In genomic region chr19:36602681-36603080, GRCh38 we compare ENCODE assay signal across 7 cellular contexts. TPM values are rescaled to one million over a fixed set of nuclear protein-coding genes. Genes with fewer than 3 reads are reported as not detected.
DNase-seq lines count a peak whose midpoint lies in the region; ATAC-seq and TF ChIP-seq lines count a peak whose summit lies in the region.
"Not testable (repeated sequence)": the region's sequence is repeated elsewhere in the genome, so short reads cannot be mapped to it uniquely, and the experiment has no call there.

No MANE protein-coding gene starts in this region.

- peak overlapping the region; percentile 18 for H3K4me3 Mint-ChIP-seq in CD4-positive, alpha-beta T cell
- H3K4me3 Mint-ChIP-seq in CD8-positive, alpha-beta memory T cell: peak overlapping the region in 2 of 7 donors; percentile 51 to 55
- peak overlapping the region in 1 of 4 donors; percentile 30 for H3K4me3 Mint-ChIP-seq in IgD-negative memory B cell
- H3K4me3 Mint-ChIP-seq in T-helper 17 cell: peak overlapping the region; percentile 13
- H3K4me3 Mint-ChIP-seq in activated T-helper 1 cell treated with anti-CD3 and anti-CD28 coated beads, Interleukin-12 subunit alpha, Interleukin-12 subunit beta, Interleukin-2, Interleukin-4 antibody, amounts not matched to agents 30 ng/mL and 10 ng/mL and 1 ng/mL, durations not matched to agents 14 hours and 24 hours and 36 hours: peak overlapping the region; percentile 40
- H3K4me3 Mint-ChIP-seq in effector memory CD8-positive, alpha-beta T cell; stimulated activated effector memory CD8-positive, alpha-beta T cell treated with anti-CD3 and anti-CD28 coated beads, Interleukin-12 subunit alpha, Interleukin-12 subunit beta, amount 100 ng/mL, for 72 hours: not testable (repeated sequence)

- not testable (repeated sequence) for TF ChIP-seq CTCF in CD4-positive, alpha-beta T cell (IDR thresholded peaks at IDR 0.05)

- H3K4me3 ChIP-seq in CD8-positive, alpha-beta memory T cell (ENCODE audit: low read length): not testable (repeated sequence)

- POLR2A ChIA-PET in CD4-positive, alpha-beta T cell (lab: Charles Lee): interaction anchor here (0.7 kb wide), 1 partner anchor 32 kb away, joined by 3 read pairs; no protein-coding TSS in a partner anchor
- POLR2A ChIA-PET in CD8-positive, alpha-beta memory T cell (lab: Charles Lee): not testable (repeated sequence)

- DNase-seq in CD4-positive, alpha-beta T cell; CD8-positive, alpha-beta memory T cell; T-helper 17 cell; activated T-helper 1 cell treated with anti-CD3 and anti-CD28 coated beads, Interleukin-12 subunit alpha, Interleukin-12 subunit beta, Interleukin-2, Interleukin-4 antibody, amounts not matched to agents 30 ng/mL and 10 ng/mL and 1 ng/mL, durations not matched to agents 14 hours and 24 hours and 36 hours (ENCODE audit: low spot score); effector memory CD8-positive, alpha-beta T cell; stimulated activated effector memory CD8-positive, alpha-beta T cell treated with anti-CD3 and anti-CD28 coated beads, Interleukin-12 subunit alpha, Interleukin-12 subunit beta, amount 100 ng/mL, for 72 hours (ENCODE audit: low spot score in 2 of 2): not testable (repeated sequence)

- peaks cover 13% of the 10 kb centered on the region for H3K4me1 ChIP-seq in CD8-positive, alpha-beta memory T cell (ENCODE audit: insufficient read depth, low read length)

- H3K27ac ChIP-seq in CD4-positive, alpha-beta T cell (ENCODE audit: low read depth, low read length); CD8-positive, alpha-beta memory T cell (ENCODE audit: low read depth, low read length): not testable (repeated sequence)

- H3K9me3 ChIP-seq in CD4-positive, alpha-beta T cell (ENCODE audit: control insufficient read depth, low read length); CD8-positive, alpha-beta memory T cell (ENCODE audit: low read length); T-helper 17 cell (ENCODE audit: control insufficient read depth, low read length, poor library complexity, severe bottlenecking): not testable (repeated sequence)

- H3K9me3 Mint-ChIP-seq in CD4-positive, alpha-beta T cell; CD8-positive, alpha-beta memory T cell; IgD-negative memory B cell; effector memory CD8-positive, alpha-beta T cell; stimulated activated effector memory CD8-positive, alpha-beta T cell treated with anti-CD3 and anti-CD28 coated beads, Interleukin-12 subunit alpha, Interleukin-12 subunit beta, amount 100 ng/mL, for 72 hours: not testable (repeated sequence)
- peaks cover 29% of the 10 kb centered on the region for H3K9me3 Mint-ChIP-seq in activated T-helper 1 cell treated with anti-CD3 and anti-CD28 coated beads, Interleukin-12 subunit alpha, Interleukin-12 subunit beta, Interleukin-2, Interleukin-4 antibody, amounts not matched to agents 30 ng/mL and 10 ng/mL and 1 ng/mL, durations not matched to agents 14 hours and 24 hours and 36 hours

- not testable (repeated sequence) for H3K27me3 Mint-ChIP-seq in CD4-positive, alpha-beta T cell; CD8-positive, alpha-beta memory T cell; IgD-negative memory B cell; T-helper 17 cell; activated T-helper 1 cell treated with anti-CD3 and anti-CD28 coated beads, Interleukin-12 subunit alpha, Interleukin-12 subunit beta, Interleukin-2, Interleukin-4 antibody, amounts not matched to agents 30 ng/mL and 10 ng/mL and 1 ng/mL, durations not matched to agents 14 hours and 24 hours and 36 hours (ENCODE audit: insufficient read depth); effector memory CD8-positive, alpha-beta T cell

- CTCF ChIA-PET in CD4-positive, alpha-beta T cell (lab: Charles Lee); CD8-positive, alpha-beta memory T cell (lab: Charles Lee): not testable (repeated sequence)

- H3K36me3 Mint-ChIP-seq in CD4-positive, alpha-beta T cell (ENCODE audit: low read depth): peaks cover 57% of the 10 kb centered on the region
- H3K36me3 Mint-ChIP-seq in CD8-positive, alpha-beta memory T cell: peaks cover 0 to 19% (median 2%) of the 10 kb centered on the region in 3 donors
- H3K36me3 Mint-ChIP-seq in IgD-negative memory B cell; T-helper 17 cell (ENCODE audit: low read depth): not testable (repeated sequence)
- H3K36me3 Mint-ChIP-seq in activated T-helper 1 cell treated with anti-CD3 and anti-CD28 coated beads, Interleukin-12 subunit alpha, Interleukin-12 subunit beta, Interleukin-2, Interleukin-4 antibody, amounts not matched to agents 30 ng/mL and 10 ng/mL and 1 ng/mL, durations not matched to agents 14 hours and 24 hours and 36 hours (ENCODE audit: low read depth): peaks cover 21% of the 10 kb centered on the region
- peaks cover 24% of the 10 kb centered on the region for H3K36me3 Mint-ChIP-seq in effector memory CD8-positive, alpha-beta T cell (ENCODE audit: insufficient read depth)
- peaks cover 19% of the 10 kb centered on the region for H3K36me3 Mint-ChIP-seq in stimulated activated effector memory CD8-positive, alpha-beta T cell treated with anti-CD3 and anti-CD28 coated beads, Interleukin-12 subunit alpha, Interleukin-12 subunit beta, amount 100 ng/mL, for 72 hours

- H3K4me1 Mint-ChIP-seq in CD4-positive, alpha-beta T cell (ENCODE audit: low read depth): peaks cover 28% of the 10 kb centered on the region
- H3K4me1 Mint-ChIP-seq in CD8-positive, alpha-beta memory T cell: peaks cover 23 to 31% (median 31%) of the 10 kb centered on the region in 3 donors
- H3K4me1 Mint-ChIP-seq in IgD-negative memory B cell: peaks cover 15 to 20% (median 18%) of the 10 kb centered on the region in 3 donors
- peaks cover 22% of the 10 kb centered on the region for H3K4me1 Mint-ChIP-seq in T-helper 17 cell
- H3K4me1 Mint-ChIP-seq in activated T-helper 1 cell treated with anti-CD3 and anti-CD28 coated beads, Interleukin-12 subunit alpha, Interleukin-12 subunit beta, Interleukin-2, Interleukin-4 antibody, amounts not matched to agents 30 ng/mL and 10 ng/mL and 1 ng/mL, durations not matched to agents 14 hours and 24 hours and 36 hours (ENCODE audit: low read depth): peaks cover 26% of the 10 kb centered on the region
- H3K4me1 Mint-ChIP-seq in effector memory CD8-positive, alpha-beta T cell (ENCODE audit: low read depth in 2 of 2): peaks cover 21 to 23% of the 10 kb centered on the region in 2 donors
- peaks cover 29% of the 10 kb centered on the region for H3K4me1 Mint-ChIP-seq in stimulated activated effector memory CD8-positive, alpha-beta T cell treated with anti-CD3 and anti-CD28 coated beads, Interleukin-12 subunit alpha, Interleukin-12 subunit beta, amount 100 ng/mL, for 72 hours

- intact Hi-C loops in CD4-positive, alpha-beta T cell (cut with DNase I, micrococcal nuclease): loop anchor here in 1 of 2 experiments (10.0 kb wide), 1 partner anchor 232 kb away; the partner anchor contains the start of gene ZNF790
- intact Hi-C loops in activated T-helper 1 cell treated with anti-CD3 and anti-CD28 coated beads, Interleukin-12 subunit alpha, Interleukin-12 subunit beta, Interleukin-2, Interleukin-4 antibody, amounts not matched to agents 30 ng/mL and 10 ng/mL and 1 ng/mL, durations not matched to agents 14 hours and 24 hours and 36 hours (cut with micrococcal nuclease): loop anchor here (10.0 kb wide), 2 partner anchors 228 to 612 kb away; partner anchors contain the start of genes ZFP14, ZNF383 and ZNF585B

- ATAC-seq in CD4-positive, alpha-beta T cell (ENCODE audit: poor library complexity); T-helper 17 cell; effector memory CD8-positive, alpha-beta T cell (replicated peaks); stimulated activated effector memory CD8-positive, alpha-beta T cell treated with anti-CD3 and anti-CD28 coated beads, Interleukin-12 subunit alpha, Interleukin-12 subunit beta, amount 100 ng/mL, for 72 hours: not testable (repeated sequence)

- H3K27me3 ChIP-seq in CD4-positive, alpha-beta T cell (ENCODE audit: control insufficient read depth, insufficient read depth, low read length); CD8-positive, alpha-beta memory T cell (ENCODE audit: insufficient read depth, low read length, poor library complexity, severe bottlenecking): not testable (repeated sequence)

- H3K27ac Mint-ChIP-seq in CD4-positive, alpha-beta T cell: peak overlapping the region; percentile 83
- H3K27ac Mint-ChIP-seq in CD8-positive, alpha-beta memory T cell: peak overlapping the region in 5 of 8 donors; percentile 2 to 97 (median 92)
- peak overlapping the region in 2 of 3 donors; percentile 16 to 41 for H3K27ac Mint-ChIP-seq in IgD-negative memory B cell
- H3K27ac Mint-ChIP-seq in T-helper 17 cell; activated T-helper 1 cell treated with anti-CD3 and anti-CD28 coated beads, Interleukin-12 subunit alpha, Interleukin-12 subunit beta, Interleukin-2, Interleukin-4 antibody, amounts not matched to agents 30 ng/mL and 10 ng/mL and 1 ng/mL, durations not matched to agents 14 hours and 24 hours and 36 hours: not testable (repeated sequence)
- H3K27ac Mint-ChIP-seq in effector memory CD8-positive, alpha-beta T cell: peak overlapping the region; percentile 10 to 59
- H3K27ac Mint-ChIP-seq in stimulated activated effector memory CD8-positive, alpha-beta T cell treated with anti-CD3 and anti-CD28 coated beads, Interleukin-12 subunit alpha, Interleukin-12 subunit beta, amount 100 ng/mL, for 72 hours: peak overlapping the region; percentile 20

- H3K36me3 ChIP-seq in CD8-positive, alpha-beta memory T cell (ENCODE audit: insufficient read depth, low read length): not testable (repeated sequence)

RNA-seq across cellular contexts. Expression of gene ZNF382, which starts 2.4 kb away (rescaled TPM):
- 1 to 10 TPM; 4.2 to 4.4 TPM for total RNA-seq in CD4-positive, alpha-beta T cell
- 10 to 100 TPM in 1 of 2 experiments, 1 to 10 TPM in 1; 10.0 to 10.3 TPM for total RNA-seq in CD8-positive, alpha-beta memory T cell
- 7.7 TPM for polyA plus RNA-seq in CD8-positive, alpha-beta memory T cell
- polyA plus RNA-seq in IgD-negative memory B cell: 7.9 TPM
- total RNA-seq in T-helper 17 cell: 1 to 10 TPM; 6.4 to 7.0 TPM
- 10.2 and 10.8 TPM in 2 replicates for total RNA-seq in activated T-helper 1 cell treated with anti-CD3 and anti-CD28 coated beads, Interleukin-12 subunit alpha, Interleukin-12 subunit beta, Interleukin-2, Interleukin-4 antibody, amounts not matched to agents 30 ng/mL and 10 ng/mL and 1 ng/mL, durations not matched to agents 14 hours and 24 hours and 36 hours

RNA-seq across cellular contexts. Expression of gene ZNF529, which starts 29.6 kb away (rescaled TPM):
- total RNA-seq in CD4-positive, alpha-beta T cell: 10 to 100 TPM; 39.6 to 42.7 TPM
- 10 to 100 TPM; 15.6 to 16.4 TPM for total RNA-seq in CD8-positive, alpha-beta memory T cell
- polyA plus RNA-seq in CD8-positive, alpha-beta memory T cell: 8.6 TPM
- 6.1 TPM for polyA plus RNA-seq in IgD-negative memory B cell
- total RNA-seq in T-helper 17 cell: 10 to 100 TPM; 25.9 to 30.6 TPM
- total RNA-seq in activated T-helper 1 cell treated with anti-CD3 and anti-CD28 coated beads, Interleukin-12 subunit alpha, Interleukin-12 subunit beta, Interleukin-2, Interleukin-4 antibody, amounts not matched to agents 30 ng/mL and 10 ng/mL and 1 ng/mL, durations not matched to agents 14 hours and 24 hours and 36 hours: 20.3 and 20.7 TPM in 2 replicates
